21 cellular contexts compared by ENCODE assay signal in the genomic region with DNA sequence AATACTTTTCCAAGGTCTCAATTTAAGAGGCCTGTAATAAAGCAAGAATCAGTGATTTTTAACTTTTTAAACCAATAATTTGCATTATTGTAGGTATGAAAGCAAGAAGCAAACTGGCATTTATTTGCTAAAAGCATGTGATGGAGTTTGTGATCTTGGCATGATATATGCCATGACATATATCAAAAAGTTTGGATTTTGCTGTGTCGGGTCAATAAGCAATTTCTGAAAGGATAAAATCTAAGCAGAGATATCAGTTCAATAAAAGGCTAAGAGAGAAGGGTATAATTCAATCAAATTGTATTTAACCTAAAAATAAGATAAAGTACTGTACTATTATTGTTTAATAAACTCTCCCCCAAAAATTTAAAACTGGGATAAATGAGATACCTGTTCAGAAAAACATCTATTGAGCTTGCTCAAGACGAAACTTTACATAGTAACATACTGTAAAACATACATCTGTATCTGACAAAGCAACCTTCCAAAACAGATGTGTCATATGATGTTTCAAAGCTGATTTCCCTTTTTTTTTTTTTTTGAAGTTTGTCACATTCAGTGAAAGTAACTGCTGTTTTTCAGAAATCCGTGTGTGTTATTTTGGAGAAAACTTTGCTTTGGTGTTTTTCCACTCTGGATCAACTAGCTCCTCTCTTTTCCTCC.
"Had no signal": no experiment of that assay in that cellular context is flagged by ENCODE, and none has a peak within 500 bp of the region (broad histone marks: within the 10 kb centered on the region; RNA-seq: fewer than 3 reads in every experiment).

No MANE protein-coding gene starts in this region.

- H3K4me2 ChIP-seq: smooth muscle cell had no signal

- H3K4me3 Mint-ChIP-seq: activated CD4-positive, alpha-beta memory T cell treated with anti-CD3 and anti-CD28 coated beads, Interleukin-2, amount 10 ng/mL, durations not matched to agents 7 days and 5 days; activated CD8-positive, alpha-beta memory T cell treated with anti-CD3 and anti-CD28 coated beads, Interleukin-2, amount 10 ng/mL, durations not matched to agents 7 days and 5 days; activated T-helper 17 cell treated with anti-CD3 and anti-CD28 coated beads, Interleukin-2, amount 50 U/mL, for 72 hours; brain; stimulated activated naive CD8-positive, alpha-beta T cell treated with anti-CD3 and anti-CD28 coated beads, Interleukin-15, amount 100 ng/mL, for 72 hours had no signal

- H3K4me3 ChIP-seq: coronary artery, gastrocnemius medialis, left ventricle myocardium inferior, smooth muscle cell had no signal

- H3K9me3 Mint-ChIP-seq: activated CD4-positive, alpha-beta memory T cell treated with anti-CD3 and anti-CD28 coated beads, Interleukin-2, amount 10 ng/mL, durations not matched to agents 7 days and 5 days; activated T-helper 17 cell treated with anti-CD3 and anti-CD28 coated beads, Interleukin-2, amount 50 U/mL, for 72 hours; stimulated activated naive CD8-positive, alpha-beta T cell treated with anti-CD3 and anti-CD28 coated beads, Interleukin-15, amount 100 ng/mL, for 72 hours had no signal

- H3K9me3 ChIP-seq: gastrocnemius medialis, left ventricle myocardium inferior, neutrophil had no signal

- H3K27ac ChIP-seq: coronary artery, gastrocnemius medialis, left ventricle myocardium inferior, neutrophil, parathyroid adenoma, WERI-Rb-1 had no signal

- H3K27me3 Mint-ChIP-seq: activated T-helper 17 cell treated with anti-CD3 and anti-CD28 coated beads, Interleukin-2, amount 50 U/mL, for 72 hours; brain; stimulated activated naive CD8-positive, alpha-beta T cell treated with anti-CD3 and anti-CD28 coated beads, Interleukin-15, amount 100 ng/mL, for 72 hours had no signal

- H3K79me2 ChIP-seq: parathyroid adenoma had no signal

- H3K27me3 ChIP-seq: gastrocnemius medialis, neutrophil had no signal

- DNase-seq: activated CD4-positive, alpha-beta memory T cell treated with anti-CD3 and anti-CD28 coated beads, Interleukin-2, amount 10 ng/mL, durations not matched to agents 7 days and 5 days; activated CD8-positive, alpha-beta memory T cell treated with anti-CD3 and anti-CD28 coated beads, Interleukin-2, amount 10 ng/mL, durations not matched to agents 7 days and 5 days; activated naive CD4-positive, alpha-beta T cell treated with Interleukin-2 at 50 U/mL for 16 hours; anterior cingulate cortex; erythroblast; gastrocnemius medialis; head of caudate nucleus; kidney glomerular epithelial cell; left ventricle myocardium inferior; stimulated activated CD4-positive, alpha-beta T cell treated with anti-CD3 and anti-CD28 coated beads, Interleukin-4, amount 100 ng/mL, for 1 hour; stimulated activated naive CD8-positive, alpha-beta T cell treated with anti-CD3 and anti-CD28 coated beads, Interleukin-15, amount 100 ng/mL, for 72 hours; T-helper 2 cell; trophoblast cell; WERI-Rb-1 had no signal

- H3K36me3 Mint-ChIP-seq: activated CD8-positive, alpha-beta memory T cell treated with anti-CD3 and anti-CD28 coated beads, Interleukin-2, amount 10 ng/mL, durations not matched to agents 7 days and 5 days; brain had no signal

- ATAC-seq: activated CD8-positive, alpha-beta memory T cell treated with anti-CD3 and anti-CD28 coated beads, Interleukin-2, amount 10 ng/mL, durations not matched to agents 7 days and 5 days; activated T-helper 17 cell treated with anti-CD3 and anti-CD28 coated beads, Interleukin-2, amount 50 U/mL, for 72 hours; gastrocnemius medialis; sciatic nerve; stimulated activated naive CD8-positive, alpha-beta T cell treated with anti-CD3 and anti-CD28 coated beads, Interleukin-15, amount 100 ng/mL, for 72 hours had no signal

- H3K4me1 ChIP-seq: parathyroid adenoma had no signal

- H3K27ac Mint-ChIP-seq: activated CD4-positive, alpha-beta memory T cell treated with anti-CD3 and anti-CD28 coated beads, Interleukin-2, amount 10 ng/mL, durations not matched to agents 7 days and 5 days; activated CD8-positive, alpha-beta memory T cell treated with anti-CD3 and anti-CD28 coated beads, Interleukin-2, amount 10 ng/mL, durations not matched to agents 7 days and 5 days; activated T-helper 17 cell treated with anti-CD3 and anti-CD28 coated beads, Interleukin-2, amount 50 U/mL, for 72 hours; stimulated activated naive CD8-positive, alpha-beta T cell treated with anti-CD3 and anti-CD28 coated beads, Interleukin-15, amount 100 ng/mL, for 72 hours had no signal

- H3K36me3 ChIP-seq: gastrocnemius medialis, left ventricle myocardium inferior, neutrophil, WERI-Rb-1 had no signal

- H2AFZ ChIP-seq: parathyroid adenoma had no signal
